18 cellular contexts compared by ENCODE assay signal in the genomic region with DNA sequence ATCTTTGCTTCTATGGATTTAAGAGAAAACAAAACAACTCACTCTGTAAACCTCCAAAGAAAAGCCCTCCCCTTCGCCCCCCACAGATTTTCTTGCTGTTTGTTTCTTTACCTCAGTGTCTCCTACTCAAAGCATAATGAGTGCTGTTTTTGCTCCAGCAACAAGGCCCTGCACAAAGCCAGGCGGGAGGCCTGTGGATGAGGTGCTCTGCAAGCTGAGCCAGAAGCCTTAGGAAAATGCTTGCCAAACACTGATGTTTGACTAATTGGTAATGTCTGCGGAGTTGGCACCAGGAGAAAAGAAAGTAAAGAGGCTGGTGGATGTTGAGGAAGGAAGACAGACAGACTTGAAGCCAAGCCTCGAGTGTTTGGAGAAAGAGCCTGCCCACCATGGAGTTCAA.
DNase-seq lines count a peak whose midpoint lies in the region; ATAC-seq and TF ChIP-seq lines count a peak whose summit lies in the region.
"Had no signal": no experiment of that assay in that cellular context is flagged by ENCODE, and none has a peak within 500 bp of the region (broad histone marks: within the 10 kb centered on the region; RNA-seq: fewer than 3 reads in every experiment).

No MANE protein-coding gene starts in this region.

- H3K9me3 Mint-ChIP-seq in brain: peaks cover 4 to 15% (median 8%) of the 10 kb centered on the region in 5 experiments

- H3K27ac ChIP-seq in left ventricle myocardium inferior (replicated peaks): peak overlapping the region; percentile 21
- H3K27ac ChIP-seq: BLaER1 treated with 17β-estradiol and CSF1 and Interleukin-3, amounts not matched to agents 10 nM and 100 nM; pancreas; testis had no signal

- H3K27ac Mint-ChIP-seq in brain: peak overlapping the region; percentile 0 to 69 (median 41)
- H3K27ac Mint-ChIP-seq: activated CD4-positive, alpha-beta memory T cell treated with anti-CD3 and anti-CD28 coated beads for 36 hours; activated naive CD8-positive, alpha-beta T cell treated with anti-CD3 and anti-CD28 coated beads for 36 hours; T-helper 1 cell treated with Interleukin-12 subunit alpha and Interleukin-12 subunit beta and Interleukin-4 antibody, amounts not matched to agents 30 μg/mL and 1 μg/mL, for 36 hours had no signal

- no peaks in the 10 kb centered on the region for H3K27me3 ChIP-seq in left ventricle myocardium inferior (ENCODE audit: low read depth)
- H3K27me3 ChIP-seq: BLaER1 treated with 17β-estradiol and CSF1 and Interleukin-3, amounts not matched to agents 10 nM and 100 nM; pancreas; testis had no signal

- peaks cover 18% of the 10 kb centered on the region for H3K36me3 ChIP-seq in left ventricle myocardium inferior
- H3K36me3 ChIP-seq: BLaER1 treated with 17β-estradiol and CSF1 and Interleukin-3, amounts not matched to agents 10 nM and 100 nM; pancreas had no signal

- H3K9me3 ChIP-seq in left ventricle myocardium inferior (replicated peaks): peaks cover 17% of the 10 kb centered on the region
- H3K9me3 ChIP-seq: pancreas, testis had no signal

- H3K36me3 Mint-ChIP-seq in brain: peaks cover 12% of the 10 kb centered on the region
- H3K36me3 Mint-ChIP-seq: activated CD4-positive, alpha-beta memory T cell treated with anti-CD3 and anti-CD28 coated beads for 36 hours; activated naive CD8-positive, alpha-beta T cell treated with anti-CD3 and anti-CD28 coated beads for 36 hours had no signal

- H3K4me3 ChIP-seq in left ventricle myocardium inferior: no peak overlapping the region
- H3K4me3 ChIP-seq: BLaER1 treated with 17β-estradiol and CSF1 and Interleukin-3, amounts not matched to agents 10 nM and 100 nM; pancreas; testis had no signal

- peak overlapping the region in 1 of 5 experiments; percentile 7 for H3K4me3 Mint-ChIP-seq in brain
- H3K4me3 Mint-ChIP-seq: activated CD4-positive, alpha-beta memory T cell treated with anti-CD3 and anti-CD28 coated beads for 36 hours; activated naive CD8-positive, alpha-beta T cell treated with anti-CD3 and anti-CD28 coated beads for 36 hours; activated T-cell treated with anti-CD3 and anti-CD28 coated beads, Interleukin-2, amount 50 U/mL, for 4 hours; T-helper 1 cell treated with Interleukin-12 subunit alpha and Interleukin-12 subunit beta and Interleukin-4 antibody, amounts not matched to agents 30 μg/mL and 1 μg/mL, for 36 hours had no signal

- no peak for ATAC-seq in HG03097 (IDR thresholded peaks at IDR 0.05; ENCODE audit: low FRiP score, unreplicated experiment)
- ATAC-seq: activated T-cell treated with anti-CD3 and anti-CD28 coated beads, Interleukin-2, amount 50 U/mL, for 4 hours; pancreas had no signal

- intact Hi-C loops in left ventricle myocardium inferior (cut with micrococcal nuclease): no loop called here

- DNase-seq in NCI-H446 (lab: John Stamatoyannopoulos, UW) (peak; percentile 72 to 90), left ventricle myocardium inferior (no peak), smooth muscle cell of the brain vasculature (ENCODE audit: low read depth, low spot score) (peak; percentile 53), activated gamma-delta T cell treated with Interleukin-2 at 50 U/mL for 16 hours (no peak), NOMO-1 treated with DMSO at 0.1 percent for 48 hours (lab: John Stamatoyannopoulos, UW; ENCODE audit: unreplicated experiment) (no peak)
- DNase-seq: activated CD4-positive, alpha-beta memory T cell treated with anti-CD3 and anti-CD28 coated beads for 36 hours; activated naive CD8-positive, alpha-beta T cell treated with anti-CD3 and anti-CD28 coated beads for 36 hours; activated T-cell treated with anti-CD3 and anti-CD28 coated beads, Interleukin-2, amount 50 U/mL, for 4 hours; DMS 273 treated with DMSO at 0.1 percent for 48 hours; NCI-H2029; NCI-H510A; pancreas; SIG-M5; testis had no signal

- TF ChIP-seq CTCF in brain (conservative IDR thresholded peaks at IDR 0.05) (no peak), left ventricle myocardium inferior (IDR thresholded peaks at IDR 0.05; ENCODE audit: borderline replicate concordance) (no peak)

- H3K4me1 Mint-ChIP-seq in brain: peaks cover 12% of the 10 kb centered on the region
- H3K4me1 Mint-ChIP-seq: activated naive CD8-positive, alpha-beta T cell treated with anti-CD3 and anti-CD28 coated beads for 36 hours had no signal

- peaks cover 12% of the 10 kb centered on the region for H3K27me3 Mint-ChIP-seq in brain
- H3K27me3 Mint-ChIP-seq: activated CD4-positive, alpha-beta memory T cell treated with anti-CD3 and anti-CD28 coated beads for 36 hours had no signal

- peaks cover 55% of the 10 kb centered on the region for H3K4me1 ChIP-seq in left ventricle myocardium inferior
- H3K4me1 ChIP-seq: pancreas, testis had no signal

Comparison
In these comparisons a context has a peak if more than half of its experiments do, and no peak if none do; other contexts are left out.
1. DNase-seq: peak in NCI-H446 (2 of 2) and smooth muscle cell of the brain vasculature (single experiment); none in left ventricle myocardium inferior (single experiment), activated gamma-delta T cell treated with Interleukin-2 at 50 U/mL for 16 hours (single experiment) and NOMO-1 treated with DMSO at 0.1 percent for 48 hours (single experiment).